ENCODE assay signal across 2 cellular contexts in the genomic region with DNA sequence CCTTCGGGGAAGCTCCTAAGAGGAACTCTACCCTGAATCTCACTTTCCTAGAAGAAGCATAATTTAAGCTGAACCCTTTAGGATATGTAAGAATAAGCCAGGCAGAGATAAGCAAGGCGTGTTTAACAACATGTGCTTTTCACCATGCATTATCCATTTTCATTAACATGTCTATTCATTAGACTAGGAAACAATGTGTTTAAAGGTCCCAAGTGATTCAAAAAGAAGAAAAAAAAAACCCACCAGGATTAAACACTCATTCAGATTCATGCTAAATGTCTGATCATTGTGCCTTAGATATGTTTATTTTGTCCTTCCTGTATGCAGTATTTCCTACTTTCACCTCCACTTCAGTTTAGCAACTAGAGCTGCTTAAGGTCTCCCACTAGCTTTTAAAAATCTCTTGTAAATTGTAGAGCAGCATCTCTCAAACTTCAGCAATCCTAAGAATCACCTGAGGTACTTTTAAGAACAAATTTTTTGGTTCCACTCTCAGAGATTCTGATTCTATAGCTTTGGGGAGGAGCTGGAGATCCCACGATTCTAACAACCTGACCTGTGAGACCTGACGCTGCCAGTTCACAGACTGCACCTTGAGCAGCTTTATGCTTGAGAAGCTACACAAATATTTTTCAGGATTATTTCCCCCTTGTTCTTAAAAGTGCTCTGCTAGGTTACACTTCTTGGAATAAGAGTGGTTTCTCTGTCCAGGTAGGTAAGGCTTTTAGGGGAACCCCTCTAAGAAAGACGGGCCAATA.
TF ChIP-seq lines count a peak whose summit lies in the region.

No MANE protein-coding gene starts in this region.

TF ChIP-seq in H1, 55 proteins besides CTCF, POLR2A, EP300 and RAD21:
- TF ChIP-seq SP1 (IDR thresholded peaks at IDR 0.05; ENCODE audit: low read depth, low read length) (no peak), JUND (IDR thresholded peaks at IDR 0.05; ENCODE audit: low read length) (no peak), ZNF274 (IDR thresholded peaks at IDR 0.05; ENCODE audit: borderline replicate concordance, extremely low read depth, low read length) (no peak), TBP (IDR thresholded peaks at IDR 0.05; ENCODE audit: low read depth, low read length) (no peak)

TF ChIP-seq in HepG2, 621 proteins besides CTCF, POLR2A, EP300 and RAD21:
- peak; percentile 70 for TF ChIP-seq MNT (IDR thresholded peaks at IDR 0.05)
- TF ChIP-seq KAT2B (IDR thresholded peaks at IDR 0.05; ENCODE audit: borderline replicate concordance, low read depth, low read length): no peak
TF ChIP-seq in HepG2: peak in this region for 1.
